11 cellular contexts compared by ENCODE assay signal in genomic region chr3:197366301-197367044, GRCh38.
DNase-seq lines count a peak whose midpoint lies in the region; TF ChIP-seq lines count a peak whose summit lies in the region.
"Had no signal": no experiment of that assay in that cellular context is flagged by ENCODE, and none has a peak within 500 bp of the region (broad histone marks: within the 10 kb centered on the region; RNA-seq: fewer than 3 reads in every experiment).

No MANE protein-coding gene starts in this region.

- DNase-seq in GM23248 = peak; percentile 64
- DNase-seq in SJSA1 (ENCODE audit: low read depth in 1 of 2, low spot score in 2 of 2) = peak in 1 of 2 experiments; percentile 19
- DNase-seq in fibroblast of gingiva (ENCODE audit: low read depth) = peak; percentile 62
- no peak for DNase-seq in smooth muscle cell (lab: John Stamatoyannopoulos, UW; ENCODE audit: unreplicated experiment)
- DNase-seq in SIG-M5 treated with dmso at 0.1 percent for 504 hours (lab: John Stamatoyannopoulos, UW; ENCODE audit: unreplicated experiment) = no peak
- DNase-seq in GM10266 (ENCODE audit: extremely low spot score) = no peak
- DNase-seq in AG08396 (ENCODE audit: low spot score) = no peak
- DNase-seq in NCI-H2081 treated with DMSO at 0.1 percent for 48 hours (lab: John Stamatoyannopoulos, UW) = no peak
- DNase-seq: activated T-cell treated with anti-CD3 and anti-CD28 coated beads, Interleukin-2, amount 50 U/mL, for 4 hours; GF-D8; SIG-M5 had no signal

- H3K4me1 ChIP-seq in GM23248 (ENCODE audit: insufficient read depth) (peaks cover 14% of the 10 kb centered on the region), SJSA1 (replicated peaks) (peaks cover 45% of the 10 kb centered on the region), smooth muscle cell (ENCODE audit: low read depth) (peaks cover 54% of the 10 kb centered on the region)

- H4K20me1 ChIP-seq in GM23248 (ENCODE audit: insufficient read depth) = no peaks in the 10 kb centered on the region
- H4K20me1 ChIP-seq in smooth muscle cell (ENCODE audit: low read depth) = no peaks in the 10 kb centered on the region

- WGBS in GM23248 (ENCODE audit: low coverage in 1 of 2, low lambda C conversion rate in 2 of 2, missing lambda C conversion rate in 2 of 2), 2 experiments = 66 to 68% methylated on average over 13 of the region's 13 CpGs
- 92% methylated on average over 13 of the region's 13 CpGs for WGBS in smooth muscle cell (ENCODE audit: low lambda C conversion rate)

- H3K9me3 ChIP-seq in GM23248 (ENCODE audit: low read depth) (no peaks in the 10 kb centered on the region), SJSA1 (replicated peaks) (no peaks in the 10 kb centered on the region), smooth muscle cell (replicated peaks; ENCODE audit: low read depth) (no peaks in the 10 kb centered on the region)

- H3K9ac ChIP-seq in GM23248 = no peak overlapping the region
- no peak overlapping the region for H3K9ac ChIP-seq in smooth muscle cell (ENCODE audit: low read depth)

- no peaks in the 10 kb centered on the region for H3K9me2 ChIP-seq in GM23248 (ENCODE audit: insufficient read depth)

- H2AFZ ChIP-seq in GM23248 (no peak overlapping the region), smooth muscle cell (ENCODE audit: low read depth) (no peak overlapping the region)

- H3K4me3 ChIP-seq in GM23248 (no peak overlapping the region), SJSA1 (no peak overlapping the region), smooth muscle cell (no peak overlapping the region)

- in situ Hi-C loops in GM23248 (cut with MboI) = no loop called here

- H3K27ac ChIP-seq in GM23248 = no peak overlapping the region
- H3K27ac ChIP-seq in SJSA1 = peak overlapping the region; percentile 27; the same call in 1 of the 2 replicates
- H3K27ac ChIP-seq in smooth muscle cell (ENCODE audit: low read depth) = peak overlapping the region; percentile 57

- no peaks in the 10 kb centered on the region for H3K36me3 ChIP-seq in GM23248 (ENCODE audit: low read depth)
- no peaks in the 10 kb centered on the region for H3K36me3 ChIP-seq in SJSA1
- H3K36me3 ChIP-seq in smooth muscle cell (ENCODE audit: low read depth) = no peaks in the 10 kb centered on the region

- peaks cover 8% of the 10 kb centered on the region for H3F3A ChIP-seq in GM23248 (ENCODE audit: insufficient read depth)
- H3F3A ChIP-seq in smooth muscle cell (ENCODE audit: low read depth) = peaks cover 17% of the 10 kb centered on the region

- no peak for TF ChIP-seq CTCF in smooth muscle cell (IDR thresholded peaks at IDR 0.05; ENCODE audit: borderline replicate concordance, insufficient read depth, poor library complexity, severe bottlenecking)
- TF ChIP-seq CTCF in GM10266 (IDR thresholded peaks at IDR 0.05; ENCODE audit: control insufficient read depth, insufficient read depth, low read depth, missing control alignments) = no peak

- peaks cover 11% of the 10 kb centered on the region; the same call in 1 of the 2 replicates for H3K27me3 ChIP-seq in GM23248 (replicated peaks; ENCODE audit: insufficient read depth)
- no peaks in the 10 kb centered on the region for H3K27me3 ChIP-seq in SJSA1 (replicated peaks)
- H3K27me3 ChIP-seq in smooth muscle cell (ENCODE audit: low read depth) = no peaks in the 10 kb centered on the region

- no peaks in the 10 kb centered on the region for H3K79me2 ChIP-seq in GM23248 (ENCODE audit: insufficient read depth)
- H3K79me2 ChIP-seq in smooth muscle cell (ENCODE audit: low read depth) = no peaks in the 10 kb centered on the region

- H3K4me2 ChIP-seq in GM23248 (ENCODE audit: unreplicated experiment) (peak overlapping the region; percentile 25), smooth muscle cell (peak overlapping the region; percentile 78)

Comparison
In these comparisons a context has a peak if more than half of its experiments do, and no peak if none do; other contexts are left out.
1. DNase-seq: peak in GM23248 (single experiment) and fibroblast of gingiva (single experiment); none in smooth muscle cell (single experiment), SIG-M5 treated with dmso at 0.1 percent for 504 hours (single experiment), GM10266 (single experiment), AG08396 (single experiment) and NCI-H2081 treated with DMSO at 0.1 percent for 48 hours (single experiment).